13 cellular contexts compared by ENCODE assay signal in genomic region chr22:17846326-17846992, GRCh38.
DNase-seq lines count a peak whose midpoint lies in the region; ATAC-seq and TF ChIP-seq lines count a peak whose summit lies in the region.
"Had no signal": no experiment of that assay in that cellular context is flagged by ENCODE, and none has a peak within 500 bp of the region (broad histone marks: within the 10 kb centered on the region; RNA-seq: fewer than 3 reads in every experiment).

No MANE protein-coding gene starts in this region.

- peak overlapping the region; percentile 55 for H3K14ac ChIP-seq in trophoblast cell (ENCODE audit: low read length)

- H2BK5ac ChIP-seq in trophoblast cell (ENCODE audit: low read depth, low read length, poor library complexity), result peak overlapping the region; percentile 21

- H3K4me1 ChIP-seq in SK-N-SH (ENCODE audit: control insufficient read depth in 1 of 2, insufficient read depth in 2 of 2, low read depth in 1 of 2, low read length in 1 of 2) (peaks cover 0 to 36% of the 10 kb centered on the region in 2 experiments; a peak in 1 of 4 replicates), trophoblast cell (ENCODE audit: control insufficient read depth in 1 of 2, insufficient read depth in 2 of 2, low read length in 2 of 2) (peaks cover 35% of the 10 kb centered on the region in 2 experiments), aorta (ENCODE audit: control insufficient read depth in 1 of 2, insufficient read depth in 2 of 2, low read length in 2 of 2) (peaks cover 0 to 5% of the 10 kb centered on the region in 2 donors)

- no peaks in the 10 kb centered on the region for H3K27me3 ChIP-seq in SK-N-SH (ENCODE audit: insufficient read depth)
- H3K27me3 ChIP-seq in trophoblast cell (ENCODE audit: insufficient read depth, low read length), result no peaks in the 10 kb centered on the region
- no peaks in the 10 kb centered on the region for H3K27me3 ChIP-seq in aorta (ENCODE audit: control insufficient read depth in 1 of 2, insufficient read depth in 2 of 2, low read length in 1 of 2)

- H3K79me2 ChIP-seq in SK-N-SH (ENCODE audit: insufficient read depth), result no peaks in the 10 kb centered on the region
- H3K79me2 ChIP-seq in trophoblast cell (ENCODE audit: control insufficient read depth, insufficient read depth, low read length, poor library complexity), result no peaks in the 10 kb centered on the region

- TF ChIP-seq EP300 in SK-N-SH (IDR thresholded peaks at IDR 0.05; ENCODE audit: borderline replicate concordance in 1 of 2, low read depth in 1 of 2, low read length in 1 of 2), result no peak

- H3K4me3 ChIP-seq in SK-N-SH (ENCODE audit: low read depth in 2 of 2, low read length in 1 of 2) (no peak overlapping the region), trophoblast cell (ENCODE audit: low read depth, low read length) (no peak overlapping the region), aorta (ENCODE audit: low read length in 2 of 2) (no peak overlapping the region)

- H2BK120ac ChIP-seq in trophoblast cell (ENCODE audit: insufficient read depth, low read length, poor library complexity), result peak overlapping the region; percentile 68

- H2BK12ac ChIP-seq in trophoblast cell (ENCODE audit: low read length), result peak overlapping the region; percentile 27

- WGBS in SK-N-SH (ENCODE audit: low lambda C conversion rate), result 89% methylated on average over 12 of the region's 13 CpGs
- WGBS in trophoblast cell (ENCODE audit: extremely low coverage, insufficient coverage, insufficient read length), result no CpG with 5 or more reads among the region's 13 CpGs
- WGBS in aorta, 2 donors, result 23 to 25% methylated on average over 13 of the region's 13 CpGs

- no peaks in the 10 kb centered on the region for H3F3A ChIP-seq in SK-N-SH (replicated peaks; ENCODE audit: insufficient read depth)

- POLR2A ChIA-PET in SK-N-SH (lab: Yijun Ruan, JAX), result interaction anchor here (0.6 kb wide), 1 partner anchor 45 kb away, joined by 4 read pairs; no protein-coding TSS in a partner anchor

- H2AFZ ChIP-seq in SK-N-SH (ENCODE audit: low read depth) (no peak overlapping the region), trophoblast cell (ENCODE audit: insufficient read depth, low read length, poor library complexity) (no peak overlapping the region)

- H4K8ac ChIP-seq in trophoblast cell (ENCODE audit: low read depth, low read length), result peak overlapping the region; percentile 48

- no peak for TF ChIP-seq RAD21 in SK-N-SH (IDR thresholded peaks at IDR 0.05; ENCODE audit: low read length)

- peaks cover 0 to 21% of the 10 kb centered on the region in 2 experiments for H3K36me3 ChIP-seq in SK-N-SH (replicated peaks in 1 of 2; ENCODE audit: control insufficient read depth in 1 of 2, insufficient read depth in 2 of 2, low read length in 1 of 2)
- H3K36me3 ChIP-seq in trophoblast cell (ENCODE audit: control insufficient read depth in 1 of 2, insufficient read depth in 2 of 2, low read length in 2 of 2), result no peaks in the 10 kb centered on the region
- no peaks in the 10 kb centered on the region for H3K36me3 ChIP-seq in aorta (ENCODE audit: control insufficient read depth in 1 of 2, insufficient read depth in 2 of 2, low read length in 1 of 2)

- no peak for TF ChIP-seq CTCF in SK-N-SH (IDR thresholded peaks at IDR 0.05)

- H3K9ac ChIP-seq in SK-N-SH (no peak overlapping the region), trophoblast cell (ENCODE audit: low read length) (no peak overlapping the region)

- H3K4me2 ChIP-seq in SK-N-SH (no peak overlapping the region), trophoblast cell (ENCODE audit: low read length) (no peak overlapping the region)

- H3K9me2 ChIP-seq in SK-N-SH, result no peaks in the 10 kb centered on the region

- no peak overlapping the region for H3K23ac ChIP-seq in trophoblast cell (ENCODE audit: low read length)

- H3K18ac ChIP-seq in trophoblast cell (ENCODE audit: low read length), result peak overlapping the region; percentile 37

- CTCF ChIA-PET in SK-N-SH (lab: Yijun Ruan, JAX), result interaction anchor here (1.0 to 6.3 kb wide), 8 partner anchors 15 to 230 kb away, joined by 3 to 45 read pairs (median 4); partner anchors contain the start of genes MICAL3 and PEX26

- ATAC-seq in SK-N-SH treated with all-trans-retinoic acid at 6 μM for 48 hours (no peak; the same call in 2 of the 3 replicates), left cardiac atrium (peak; percentile 38 to 72), aorta (ENCODE audit: low FRiP score) (peak; percentile 70)

- peak overlapping the region in 1 of 2 experiments; percentile 94; a peak in 2 of 4 replicates for H3K27ac ChIP-seq in SK-N-SH (ENCODE audit: low read depth in 2 of 2, low read length in 1 of 2)
- H3K27ac ChIP-seq in trophoblast cell (ENCODE audit: low read depth, low read length), result peak overlapping the region; percentile 74
- peak overlapping the region in 1 of 2 donors; percentile 95 for H3K27ac ChIP-seq in aorta (ENCODE audit: low read depth in 1 of 2, low read length in 2 of 2)

- intact Hi-C loops in left cardiac atrium (cut with DNase I) (no loop called here), aorta (cut with DNase I) (no loop called here)

- DNase-seq in SK-N-SH (peak; percentile 60), left cardiac atrium (no peak), trophoblast cell (peak; percentile 48 to 58), aorta (peak in 1 of 2 donors; percentile 65), NCI-H2227 (lab: John Stamatoyannopoulos, UW; ENCODE audit: unreplicated experiment) (no peak), COLO829 (ENCODE audit: low spot score) (no peak), hippocampal formation (lab: John Stamatoyannopoulos, UW) (no peak)
- DNase-seq: activated T-cell treated with anti-CD3 and anti-CD28 coated beads for 4 hours; GOT3; Karpas-422; RPMI8226; stimulated activated CD4-positive, alpha-beta T cell treated with anti-CD3 and anti-CD28 coated beads, Interleukin-1b, Interleukin-23, amount 100 ng/mL, for 48 hours had no signal

- H3K9me3 ChIP-seq in SK-N-SH (no peaks in the 10 kb centered on the region), trophoblast cell (ENCODE audit: insufficient read depth, low read depth, low read length) (peaks cover 3% of the 10 kb centered on the region), aorta (ENCODE audit: control insufficient read depth, low read length) (no peaks in the 10 kb centered on the region)

- no peaks in the 10 kb centered on the region for H4K20me1 ChIP-seq in SK-N-SH (ENCODE audit: insufficient read depth)

- H4K12ac ChIP-seq in trophoblast cell (ENCODE audit: low read depth, low read length), result no peak overlapping the region

- H2AK5ac ChIP-seq in trophoblast cell (ENCODE audit: low read length), result peak overlapping the region; percentile 11

- H4K91ac ChIP-seq in trophoblast cell (ENCODE audit: low read depth, low read length), result peak overlapping the region; percentile 59

- peaks cover 9% of the 10 kb centered on the region for H3K79me1 ChIP-seq in trophoblast cell (ENCODE audit: low read length)

- no peak overlapping the region for H3K4ac ChIP-seq in trophoblast cell (ENCODE audit: low read depth, low read length)

TF ChIP-seq in SK-N-SH, 30 proteins besides CTCF, POLR2A, EP300 and RAD21:
- peak; percentile 46; the same call in 1 of the 2 replicates for TF ChIP-seq GATA2 (CRISPR knock-in tag; IDR thresholded peaks at IDR 0.05)
- TF ChIP-seq NRF1 (IDR thresholded peaks at IDR 0.05; ENCODE audit: low read depth, low read length), result no peak

TF ChIP-seq in SK-N-SH treated with all-trans-retinoic acid at 6 μM for 48 hours, 23 proteins besides CTCF, POLR2A, EP300 and RAD21 (continues in another document):
- TF ChIP-seq BACH2 (CRISPR knock-in tag; IDR thresholded peaks at IDR 0.05; ENCODE audit: borderline replicate concordance) (no peak), PPARA (CRISPR knock-in tag; IDR thresholded peaks at IDR 0.05; ENCODE audit: borderline replicate concordance) (no peak), RARB (CRISPR knock-in tag; IDR thresholded peaks at IDR 0.05) (no peak), ESRRG (CRISPR knock-in tag; IDR thresholded peaks at IDR 0.05) (no peak), ISL1 (CRISPR knock-in tag; IDR thresholded peaks at IDR 0.05) (no peak), ARNTL (CRISPR knock-in tag; IDR thresholded peaks at IDR 0.05; ENCODE audit: borderline replicate concordance, low read depth) (no peak), TCF4 (CRISPR knock-in tag; IDR thresholded peaks at IDR 0.05; ENCODE audit: borderline replicate concordance) (no peak)
- TF ChIP-seq, protein P1, sequence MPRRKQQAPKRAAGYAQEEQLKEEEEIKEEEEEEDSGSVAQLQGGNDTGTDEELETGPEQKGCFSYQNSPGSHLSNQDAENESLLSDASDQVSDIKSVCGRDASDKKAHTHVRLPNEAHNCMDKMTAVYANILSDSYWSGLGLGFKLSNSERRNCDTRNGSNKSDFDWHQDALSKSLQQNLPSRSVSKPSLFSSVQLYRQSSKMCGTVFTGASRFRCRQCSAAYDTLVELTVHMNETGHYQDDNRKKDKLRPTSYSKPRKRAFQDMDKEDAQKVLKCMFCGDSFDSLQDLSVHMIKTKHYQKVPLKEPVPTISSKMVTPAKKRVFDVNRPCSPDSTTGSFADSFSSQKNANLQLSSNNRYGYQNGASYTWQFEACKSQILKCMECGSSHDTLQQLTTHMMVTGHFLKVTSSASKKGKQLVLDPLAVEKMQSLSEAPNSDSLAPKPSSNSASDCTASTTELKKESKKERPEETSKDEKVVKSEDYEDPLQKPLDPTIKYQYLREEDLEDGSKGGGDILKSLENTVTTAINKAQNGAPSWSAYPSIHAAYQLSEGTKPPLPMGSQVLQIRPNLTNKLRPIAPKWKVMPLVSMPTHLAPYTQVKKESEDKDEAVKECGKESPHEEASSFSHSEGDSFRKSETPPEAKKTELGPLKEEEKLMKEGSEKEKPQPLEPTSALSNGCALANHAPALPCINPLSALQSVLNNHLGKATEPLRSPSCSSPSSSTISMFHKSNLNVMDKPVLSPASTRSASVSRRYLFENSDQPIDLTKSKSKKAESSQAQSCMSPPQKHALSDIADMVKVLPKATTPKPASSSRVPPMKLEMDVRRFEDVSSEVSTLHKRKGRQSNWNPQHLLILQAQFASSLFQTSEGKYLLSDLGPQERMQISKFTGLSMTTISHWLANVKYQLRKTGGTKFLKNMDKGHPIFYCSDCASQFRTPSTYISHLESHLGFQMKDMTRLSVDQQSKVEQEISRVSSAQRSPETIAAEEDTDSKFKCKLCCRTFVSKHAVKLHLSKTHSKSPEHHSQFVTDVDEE (CRISPR knock-in tag; IDR thresholded peaks at IDR 0.05), result no peak

Comparison
In these comparisons a context has a peak if more than half of its experiments do, and no peak if none do; other contexts are left out.
1. DNase-seq: peak in SK-N-SH (single experiment) and trophoblast cell (2 of 2); none in left cardiac atrium (single experiment), NCI-H2227 (single experiment), COLO829 (single experiment) and hippocampal formation (0 of 2).